ENCODE assay signal across 1 cellular context in the genomic region with DNA sequence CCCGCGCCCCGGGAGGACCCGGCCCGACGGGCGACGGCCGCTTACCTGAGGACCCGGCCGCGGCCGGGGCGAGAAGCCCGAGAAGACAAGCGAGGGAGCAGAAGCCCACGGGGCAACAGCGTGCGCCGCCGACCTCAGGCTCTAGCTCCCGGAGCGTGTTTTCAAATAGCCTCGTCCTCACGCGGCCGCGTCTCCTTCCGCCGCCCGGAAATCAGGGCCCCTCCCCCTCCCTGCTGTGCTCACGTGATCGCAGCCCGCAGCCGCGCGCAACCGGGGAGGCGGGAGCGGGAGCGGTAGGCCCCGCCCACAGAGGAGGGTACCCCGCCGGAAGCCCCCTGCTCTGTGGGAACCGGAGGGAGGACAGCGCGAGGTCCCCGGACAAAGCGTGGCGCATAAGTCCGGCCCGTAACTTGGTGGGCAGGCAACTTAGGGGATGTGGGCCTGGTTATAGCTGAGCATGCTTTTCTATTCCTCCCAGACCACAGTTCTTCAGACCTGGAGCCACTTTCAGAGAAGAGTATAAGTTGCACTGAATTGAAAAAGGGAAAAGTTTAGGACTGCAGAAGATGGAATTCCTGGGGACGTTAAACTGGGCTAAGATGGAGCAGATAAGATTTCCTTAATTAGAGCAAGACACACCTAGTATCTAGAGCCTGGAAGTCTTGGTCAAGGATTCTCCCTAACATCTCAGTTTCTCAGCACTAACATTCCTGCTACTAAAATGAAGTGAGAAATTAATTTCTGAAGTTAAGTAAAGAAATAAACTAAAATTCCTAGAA.
TF ChIP-seq lines count a peak whose summit lies in the region.

A gene (minus strand): TSS at position 216 of the 779 bp plus-strand sequence. CDS start 3,579 bp downstream, outside the sequence.

TF ChIP-seq in WTC11, 78 proteins besides CTCF, POLR2A, EP300 and RAD21 (continued from another document):
- TF ChIP-seq ZBTB21 (CRISPR knock-in tag; IDR thresholded peaks at IDR 0.05; ENCODE audit: borderline replicate concordance) (peak; percentile 95; the same call in 1 of the 2 replicates), SP1 (CRISPR knock-in tag; conservative IDR thresholded peaks at IDR 0.05) (peak; percentile 96)
- TF ChIP-seq, protein P1, sequence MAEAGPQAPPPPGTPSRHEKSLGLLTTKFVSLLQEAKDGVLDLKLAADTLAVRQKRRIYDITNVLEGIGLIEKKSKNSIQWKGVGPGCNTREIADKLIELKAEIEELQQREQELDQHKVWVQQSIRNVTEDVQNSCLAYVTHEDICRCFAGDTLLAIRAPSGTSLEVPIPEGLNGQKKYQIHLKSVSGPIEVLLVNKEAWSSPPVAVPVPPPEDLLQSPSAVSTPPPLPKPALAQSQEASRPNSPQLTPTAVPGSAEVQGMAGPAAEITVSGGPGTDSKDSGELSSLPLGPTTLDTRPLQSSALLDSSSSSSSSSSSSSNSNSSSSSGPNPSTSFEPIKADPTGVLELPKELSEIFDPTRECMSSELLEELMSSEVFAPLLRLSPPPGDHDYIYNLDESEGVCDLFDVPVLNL (CRISPR knock-in tag; IDR thresholded peaks at IDR 0.05; ENCODE audit: borderline replicate concordance, low read depth) = peak; percentile 81
